1 cellular context compared by ENCODE assay signal in the genomic region with DNA sequence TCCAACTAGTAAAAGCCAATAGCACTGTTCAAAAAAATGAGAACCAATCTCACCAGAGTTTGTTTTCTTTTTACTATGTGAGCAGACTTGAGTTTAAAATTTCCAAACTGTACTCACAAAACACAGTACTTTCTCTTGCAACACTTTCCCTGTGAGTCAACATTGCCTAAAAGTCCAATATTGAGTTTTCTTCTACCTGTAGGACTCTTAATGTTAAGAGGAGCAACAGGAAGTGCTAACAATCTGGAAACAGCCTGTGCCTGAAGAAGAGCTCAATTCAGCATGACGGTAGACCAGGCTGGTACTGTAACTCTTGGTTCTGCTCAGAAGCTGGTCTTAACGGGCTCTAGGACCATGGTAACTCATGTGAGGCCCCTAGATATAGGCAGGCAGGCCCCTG.
TF ChIP-seq lines count a peak whose summit lies in the region.

No MANE protein-coding gene starts in this region.

TF ChIP-seq in HepG2, 621 proteins besides CTCF, POLR2A, EP300 and RAD21 (continued from another document and continues in another):
- 0 out of 2 replicates have a peak, but pooled peaks have one; percentile 34 for TF ChIP-seq ZNF644 (CRISPR knock-in tag; IDR thresholded peaks at IDR 0.05; ENCODE audit: low read depth)
- TF ChIP-seq, protein P1, sequence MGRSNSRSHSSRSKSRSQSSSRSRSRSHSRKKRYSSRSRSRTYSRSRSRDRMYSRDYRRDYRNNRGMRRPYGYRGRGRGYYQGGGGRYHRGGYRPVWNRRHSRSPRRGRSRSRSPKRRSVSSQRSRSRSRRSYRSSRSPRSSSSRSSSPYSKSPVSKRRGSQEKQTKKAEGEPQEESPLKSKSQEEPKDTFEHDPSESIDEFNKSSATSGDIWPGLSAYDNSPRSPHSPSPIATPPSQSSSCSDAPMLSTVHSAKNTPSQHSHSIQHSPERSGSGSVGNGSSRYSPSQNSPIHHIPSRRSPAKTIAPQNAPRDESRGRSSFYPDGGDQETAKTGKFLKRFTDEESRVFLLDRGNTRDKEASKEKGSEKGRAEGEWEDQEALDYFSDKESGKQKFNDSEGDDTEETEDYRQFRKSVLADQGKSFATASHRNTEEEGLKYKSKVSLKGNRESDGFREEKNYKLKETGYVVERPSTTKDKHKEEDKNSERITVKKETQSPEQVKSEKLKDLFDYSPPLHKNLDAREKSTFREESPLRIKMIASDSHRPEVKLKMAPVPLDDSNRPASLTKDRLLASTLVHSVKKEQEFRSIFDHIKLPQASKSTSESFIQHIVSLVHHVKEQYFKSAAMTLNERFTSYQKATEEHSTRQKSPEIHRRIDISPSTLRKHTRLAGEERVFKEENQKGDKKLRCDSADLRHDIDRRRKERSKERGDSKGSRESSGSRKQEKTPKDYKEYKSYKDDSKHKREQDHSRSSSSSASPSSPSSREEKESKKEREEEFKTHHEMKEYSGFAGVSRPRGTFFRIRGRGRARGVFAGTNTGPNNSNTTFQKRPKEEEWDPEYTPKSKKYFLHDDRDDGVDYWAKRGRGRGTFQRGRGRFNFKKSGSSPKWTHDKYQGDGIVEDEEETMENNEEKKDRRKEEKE (IDR thresholded peaks at IDR 0.05): no peak
- no peak for TF ChIP-seq HOXD1 (CRISPR knock-in tag; IDR thresholded peaks at IDR 0.05)
- 0 out of 2 replicates have a peak, but pooled peaks have one; percentile 57 for TF ChIP-seq RCOR2 (CRISPR knock-in tag; IDR thresholded peaks at IDR 0.05)
- peak; percentile 65; the same call in 1 of the 2 replicates for TF ChIP-seq FOXO1 (CRISPR knock-in tag; IDR thresholded peaks at IDR 0.05)
- TF ChIP-seq CREM (IDR thresholded peaks at IDR 0.05): peak; percentile 47
- TF ChIP-seq CREM (CRISPR knock-in tag; IDR thresholded peaks at IDR 0.05): no peak
- TF ChIP-seq, protein P2, sequence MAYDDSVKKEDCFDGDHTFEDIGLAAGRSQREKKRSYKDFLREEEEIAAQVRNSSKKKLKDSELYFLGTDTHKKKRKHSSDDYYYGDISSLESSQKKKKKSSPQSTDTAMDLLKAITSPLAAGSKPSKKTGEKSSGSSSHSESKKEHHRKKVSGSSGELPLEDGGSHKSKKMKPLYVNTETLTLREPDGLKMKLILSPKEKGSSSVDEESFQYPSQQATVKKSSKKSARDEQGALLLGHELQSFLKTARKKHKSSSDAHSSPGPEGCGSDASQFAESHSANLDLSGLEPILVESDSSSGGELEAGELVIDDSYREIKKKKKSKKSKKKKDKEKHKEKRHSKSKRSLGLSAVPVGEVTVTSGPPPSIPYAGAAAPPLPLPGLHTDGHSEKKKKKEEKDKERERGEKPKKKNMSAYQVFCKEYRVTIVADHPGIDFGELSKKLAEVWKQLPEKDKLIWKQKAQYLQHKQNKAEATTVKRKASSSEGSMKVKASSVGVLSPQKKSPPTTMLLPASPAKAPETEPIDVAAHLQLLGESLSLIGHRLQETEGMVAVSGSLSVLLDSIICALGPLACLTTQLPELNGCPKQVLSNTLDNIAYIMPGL (CRISPR knock-in tag; IDR thresholded peaks at IDR 0.05; ENCODE audit: borderline replicate concordance in 1 of 2, low read depth in 1 of 2): no peak
- peak; percentile 64 for TF ChIP-seq NCOA2 (CRISPR knock-in tag; IDR thresholded peaks at IDR 0.05)
- TF ChIP-seq, protein P3, sequence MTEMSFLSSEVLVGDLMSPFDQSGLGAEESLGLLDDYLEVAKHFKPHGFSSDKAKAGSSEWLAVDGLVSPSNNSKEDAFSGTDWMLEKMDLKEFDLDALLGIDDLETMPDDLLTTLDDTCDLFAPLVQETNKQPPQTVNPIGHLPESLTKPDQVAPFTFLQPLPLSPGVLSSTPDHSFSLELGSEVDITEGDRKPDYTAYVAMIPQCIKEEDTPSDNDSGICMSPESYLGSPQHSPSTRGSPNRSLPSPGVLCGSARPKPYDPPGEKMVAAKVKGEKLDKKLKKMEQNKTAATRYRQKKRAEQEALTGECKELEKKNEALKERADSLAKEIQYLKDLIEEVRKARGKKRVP (CRISPR knock-in tag; IDR thresholded peaks at IDR 0.05): peak in 1 of 2 experiments; percentile 54; a peak in 1 of 4 replicates
- TF ChIP-seq ZNF782 (CRISPR knock-in tag; IDR thresholded peaks at IDR 0.05; ENCODE audit: borderline replicate concordance): no peak
- TF ChIP-seq ZEB1 (IDR thresholded peaks at IDR 0.05; ENCODE audit: insufficient replicate concordance, low read depth): peak; percentile 74
- TF ChIP-seq, protein P4, sequence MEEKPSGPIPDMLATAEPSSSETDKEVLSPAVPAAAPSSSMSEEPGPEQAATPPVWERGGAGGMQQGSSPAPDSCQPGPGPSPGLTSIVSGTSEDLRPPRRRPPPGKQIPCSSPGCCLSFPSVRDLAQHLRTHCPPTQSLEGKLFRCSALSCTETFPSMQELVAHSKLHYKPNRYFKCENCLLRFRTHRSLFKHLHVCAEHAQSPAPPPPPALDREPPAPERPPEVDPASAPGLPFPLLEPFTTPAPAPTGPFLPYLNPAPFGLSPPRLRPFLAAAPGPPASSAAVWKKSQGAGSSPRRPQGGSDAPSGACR (CRISPR knock-in tag; IDR thresholded peaks at IDR 0.05): no peak
- TF ChIP-seq HDAC1 (CRISPR knock-in tag; IDR thresholded peaks at IDR 0.05): peak; percentile 48; the same call in 1 of the 2 replicates
- TF ChIP-seq ZNF737 (CRISPR knock-in tag; IDR thresholded peaks at IDR 0.05; ENCODE audit: borderline replicate concordance): no peak
- peak; percentile 59; the same call in 1 of the 2 replicates for TF ChIP-seq SOX5 (CRISPR knock-in tag; IDR thresholded peaks at IDR 0.05; ENCODE audit: borderline replicate concordance)
- TF ChIP-seq ZNF724P (CRISPR knock-in tag; IDR thresholded peaks at IDR 0.05; ENCODE audit: borderline replicate concordance): no peak
- peak; percentile 47; the same call in 1 of the 2 replicates for TF ChIP-seq SMAD3 (CRISPR knock-in tag; IDR thresholded peaks at IDR 0.05)
- peak; percentile 98 for TF ChIP-seq MYNN (CRISPR knock-in tag; IDR thresholded peaks at IDR 0.05; ENCODE audit: low read depth)
- TF ChIP-seq, protein P5, sequence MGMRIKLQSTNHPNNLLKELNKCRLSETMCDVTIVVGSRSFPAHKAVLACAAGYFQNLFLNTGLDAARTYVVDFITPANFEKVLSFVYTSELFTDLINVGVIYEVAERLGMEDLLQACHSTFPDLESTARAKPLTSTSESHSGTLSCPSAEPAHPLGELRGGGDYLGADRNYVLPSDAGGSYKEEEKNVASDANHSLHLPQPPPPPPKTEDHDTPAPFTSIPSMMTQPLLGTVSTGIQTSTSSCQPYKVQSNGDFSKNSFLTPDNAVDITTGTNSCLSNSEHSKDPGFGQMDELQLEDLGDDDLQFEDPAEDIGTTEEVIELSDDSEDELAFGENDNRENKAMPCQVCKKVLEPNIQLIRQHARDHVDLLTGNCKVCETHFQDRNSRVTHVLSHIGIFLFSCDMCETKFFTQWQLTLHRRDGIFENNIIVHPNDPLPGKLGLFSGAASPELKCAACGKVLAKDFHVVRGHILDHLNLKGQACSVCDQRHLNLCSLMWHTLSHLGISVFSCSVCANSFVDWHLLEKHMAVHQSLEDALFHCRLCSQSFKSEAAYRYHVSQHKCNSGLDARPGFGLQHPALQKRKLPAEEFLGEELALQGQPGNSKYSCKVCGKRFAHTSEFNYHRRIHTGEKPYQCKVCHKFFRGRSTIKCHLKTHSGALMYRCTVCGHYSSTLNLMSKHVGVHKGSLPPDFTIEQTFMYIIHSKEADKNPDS (CRISPR knock-in tag; IDR thresholded peaks at IDR 0.05): peak; percentile 97
- TF ChIP-seq CENPX (CRISPR knock-in tag; IDR thresholded peaks at IDR 0.05): no peak
- 0 out of 2 replicates have a peak, but pooled peaks have one; percentile 33 for TF ChIP-seq ZSCAN29 (CRISPR knock-in tag; conservative IDR thresholded peaks at IDR 0.05)
- TF ChIP-seq, protein P6, sequence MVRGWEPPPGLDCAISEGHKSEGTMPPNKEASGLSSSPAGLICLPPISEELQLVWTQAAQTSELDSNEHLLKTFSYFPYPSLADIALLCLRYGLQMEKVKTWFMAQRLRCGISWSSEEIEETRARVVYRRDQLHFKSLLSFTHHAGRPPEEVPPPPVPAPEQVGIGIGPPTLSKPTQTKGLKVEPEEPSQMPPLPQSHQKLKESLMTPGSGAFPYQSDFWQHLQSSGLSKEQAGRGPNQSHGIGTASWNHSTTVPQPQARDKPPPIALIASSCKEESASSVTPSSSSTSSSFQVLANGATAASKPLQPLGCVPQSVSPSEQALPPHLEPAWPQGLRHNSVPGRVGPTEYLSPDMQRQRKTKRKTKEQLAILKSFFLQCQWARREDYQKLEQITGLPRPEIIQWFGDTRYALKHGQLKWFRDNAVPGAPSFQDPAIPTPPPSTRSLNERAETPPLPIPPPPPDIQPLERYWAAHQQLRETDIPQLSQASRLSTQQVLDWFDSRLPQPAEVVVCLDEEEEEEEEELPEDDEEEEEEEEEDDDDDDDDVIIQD (CRISPR knock-in tag; IDR thresholded peaks at IDR 0.05; ENCODE audit: low read depth): peak; percentile 73; the same call in 1 of the 2 replicates
- no peak for TF ChIP-seq TOPORS (CRISPR knock-in tag; IDR thresholded peaks at IDR 0.05)
- TF ChIP-seq FOSL2 (CRISPR knock-in tag; IDR thresholded peaks at IDR 0.05): peak; percentile 57
- TF ChIP-seq, protein P7, sequence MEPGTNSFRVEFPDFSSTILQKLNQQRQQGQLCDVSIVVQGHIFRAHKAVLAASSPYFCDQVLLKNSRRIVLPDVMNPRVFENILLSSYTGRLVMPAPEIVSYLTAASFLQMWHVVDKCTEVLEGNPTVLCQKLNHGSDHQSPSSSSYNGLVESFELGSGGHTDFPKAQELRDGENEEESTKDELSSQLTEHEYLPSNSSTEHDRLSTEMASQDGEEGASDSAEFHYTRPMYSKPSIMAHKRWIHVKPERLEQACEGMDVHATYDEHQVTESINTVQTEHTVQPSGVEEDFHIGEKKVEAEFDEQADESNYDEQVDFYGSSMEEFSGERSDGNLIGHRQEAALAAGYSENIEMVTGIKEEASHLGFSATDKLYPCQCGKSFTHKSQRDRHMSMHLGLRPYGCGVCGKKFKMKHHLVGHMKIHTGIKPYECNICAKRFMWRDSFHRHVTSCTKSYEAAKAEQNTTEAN (CRISPR knock-in tag; conservative IDR thresholded peaks at IDR 0.05): 0 out of 2 replicates have a peak, but pooled peaks have one; percentile 33
- no peak for TF ChIP-seq GABPA (IDR thresholded peaks at IDR 0.05; ENCODE audit: low read depth, low read length)
- TF ChIP-seq GABPA (CRISPR knock-in tag; IDR thresholded peaks at IDR 0.05; ENCODE audit: low read depth): 0 out of 2 replicates have a peak, but pooled peaks have one; percentile 47
- TF ChIP-seq, protein P8, sequence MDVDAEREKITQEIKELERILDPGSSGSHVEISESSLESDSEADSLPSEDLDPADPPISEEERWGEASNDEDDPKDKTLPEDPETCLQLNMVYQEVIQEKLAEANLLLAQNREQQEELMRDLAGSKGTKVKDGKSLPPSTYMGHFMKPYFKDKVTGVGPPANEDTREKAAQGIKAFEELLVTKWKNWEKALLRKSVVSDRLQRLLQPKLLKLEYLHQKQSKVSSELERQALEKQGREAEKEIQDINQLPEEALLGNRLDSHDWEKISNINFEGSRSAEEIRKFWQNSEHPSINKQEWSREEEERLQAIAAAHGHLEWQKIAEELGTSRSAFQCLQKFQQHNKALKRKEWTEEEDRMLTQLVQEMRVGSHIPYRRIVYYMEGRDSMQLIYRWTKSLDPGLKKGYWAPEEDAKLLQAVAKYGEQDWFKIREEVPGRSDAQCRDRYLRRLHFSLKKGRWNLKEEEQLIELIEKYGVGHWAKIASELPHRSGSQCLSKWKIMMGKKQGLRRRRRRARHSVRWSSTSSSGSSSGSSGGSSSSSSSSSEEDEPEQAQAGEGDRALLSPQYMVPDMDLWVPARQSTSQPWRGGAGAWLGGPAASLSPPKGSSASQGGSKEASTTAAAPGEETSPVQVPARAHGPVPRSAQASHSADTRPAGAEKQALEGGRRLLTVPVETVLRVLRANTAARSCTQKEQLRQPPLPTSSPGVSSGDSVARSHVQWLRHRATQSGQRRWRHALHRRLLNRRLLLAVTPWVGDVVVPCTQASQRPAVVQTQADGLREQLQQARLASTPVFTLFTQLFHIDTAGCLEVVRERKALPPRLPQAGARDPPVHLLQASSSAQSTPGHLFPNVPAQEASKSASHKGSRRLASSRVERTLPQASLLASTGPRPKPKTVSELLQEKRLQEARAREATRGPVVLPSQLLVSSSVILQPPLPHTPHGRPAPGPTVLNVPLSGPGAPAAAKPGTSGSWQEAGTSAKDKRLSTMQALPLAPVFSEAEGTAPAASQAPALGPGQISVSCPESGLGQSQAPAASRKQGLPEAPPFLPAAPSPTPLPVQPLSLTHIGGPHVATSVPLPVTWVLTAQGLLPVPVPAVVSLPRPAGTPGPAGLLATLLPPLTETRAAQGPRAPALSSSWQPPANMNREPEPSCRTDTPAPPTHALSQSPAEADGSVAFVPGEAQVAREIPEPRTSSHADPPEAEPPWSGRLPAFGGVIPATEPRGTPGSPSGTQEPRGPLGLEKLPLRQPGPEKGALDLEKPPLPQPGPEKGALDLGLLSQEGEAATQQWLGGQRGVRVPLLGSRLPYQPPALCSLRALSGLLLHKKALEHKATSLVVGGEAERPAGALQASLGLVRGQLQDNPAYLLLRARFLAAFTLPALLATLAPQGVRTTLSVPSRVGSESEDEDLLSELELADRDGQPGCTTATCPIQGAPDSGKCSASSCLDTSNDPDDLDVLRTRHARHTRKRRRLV (CRISPR knock-in tag; IDR thresholded peaks at IDR 0.05): no peak
- TF ChIP-seq JUND (CRISPR knock-in tag; IDR thresholded peaks at IDR 0.05): 0 out of 2 replicates have a peak, but pooled peaks have one; percentile 33
- TF ChIP-seq, protein P9, sequence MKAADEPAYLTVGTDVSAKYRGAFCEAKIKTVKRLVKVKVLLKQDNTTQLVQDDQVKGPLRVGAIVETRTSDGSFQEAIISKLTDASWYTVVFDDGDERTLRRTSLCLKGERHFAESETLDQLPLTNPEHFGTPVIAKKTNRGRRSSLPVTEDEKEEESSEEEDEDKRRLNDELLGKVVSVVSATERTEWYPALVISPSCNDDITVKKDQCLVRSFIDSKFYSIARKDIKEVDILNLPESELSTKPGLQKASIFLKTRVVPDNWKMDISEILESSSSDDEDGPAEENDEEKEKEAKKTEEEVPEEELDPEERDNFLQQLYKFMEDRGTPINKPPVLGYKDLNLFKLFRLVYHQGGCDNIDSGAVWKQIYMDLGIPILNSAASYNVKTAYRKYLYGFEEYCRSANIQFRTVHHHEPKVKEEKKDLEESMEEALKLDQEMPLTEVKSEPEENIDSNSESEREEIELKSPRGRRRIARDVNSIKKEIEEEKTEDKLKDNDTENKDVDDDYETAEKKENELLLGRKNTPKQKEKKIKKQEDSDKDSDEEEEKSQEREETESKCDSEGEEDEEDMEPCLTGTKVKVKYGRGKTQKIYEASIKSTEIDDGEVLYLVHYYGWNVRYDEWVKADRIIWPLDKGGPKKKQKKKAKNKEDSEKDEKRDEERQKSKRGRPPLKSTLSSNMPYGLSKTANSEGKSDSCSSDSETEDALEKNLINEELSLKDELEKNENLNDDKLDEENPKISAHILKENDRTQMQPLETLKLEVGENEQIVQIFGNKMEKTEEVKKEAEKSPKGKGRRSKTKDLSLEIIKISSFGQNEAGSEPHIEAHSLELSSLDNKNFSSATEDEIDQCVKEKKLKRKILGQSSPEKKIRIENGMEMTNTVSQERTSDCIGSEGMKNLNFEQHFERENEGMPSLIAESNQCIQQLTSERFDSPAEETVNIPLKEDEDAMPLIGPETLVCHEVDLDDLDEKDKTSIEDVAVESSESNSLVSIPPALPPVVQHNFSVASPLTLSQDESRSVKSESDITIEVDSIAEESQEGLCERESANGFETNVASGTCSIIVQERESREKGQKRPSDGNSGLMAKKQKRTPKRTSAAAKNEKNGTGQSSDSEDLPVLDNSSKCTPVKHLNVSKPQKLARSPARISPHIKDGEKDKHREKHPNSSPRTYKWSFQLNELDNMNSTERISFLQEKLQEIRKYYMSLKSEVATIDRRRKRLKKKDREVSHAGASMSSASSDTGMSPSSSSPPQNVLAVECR (CRISPR knock-in tag; IDR thresholded peaks at IDR 0.05; ENCODE audit: borderline replicate concordance): peak; percentile 32; the same call in 1 of the 2 replicates
- peak; percentile 55 for TF ChIP-seq SAP130 (CRISPR knock-in tag; IDR thresholded peaks at IDR 0.05; ENCODE audit: low read depth)
- TF ChIP-seq BCL6 (CRISPR knock-in tag; IDR thresholded peaks at IDR 0.05): peak; percentile 52; the same call in 1 of the 2 replicates
- TF ChIP-seq NRL (CRISPR knock-in tag; IDR thresholded peaks at IDR 0.05; ENCODE audit: borderline replicate concordance): no peak
